Comparison of ENCODE assay signal across 7 cellular contexts in genomic region chr12:1565172-1565571, GRCh38.
"Had no signal": no experiment of that assay in that cellular context is flagged by ENCODE, and none has a peak within 500 bp of the region (broad histone marks: within the 10 kb centered on the region; RNA-seq: fewer than 3 reads in every experiment).

No MANE protein-coding gene starts in this region.

- H2AFZ ChIP-seq: GM23338 had no signal

- ATAC-seq: GM23338 had no signal

- FAIRE-seq: H1, H54 had no signal

- H3K4me2 ChIP-seq: GM23338 had no signal

- H3K9me3 Mint-ChIP-seq: GM23338, H9, IgD-negative memory B cell had no signal

- H3K27ac Mint-ChIP-seq: GM23338, H9, IgD-negative memory B cell had no signal

- H3K4me3 ChIP-seq: GM23338 had no signal

- DNase-seq: H9, HCEC 1CT, KG1 had no signal

- H3K4me3 Mint-ChIP-seq: GM23338, H9, IgD-negative memory B cell had no signal
